Comparison of ENCODE assay signal across 15 cellular contexts in the genomic region with DNA sequence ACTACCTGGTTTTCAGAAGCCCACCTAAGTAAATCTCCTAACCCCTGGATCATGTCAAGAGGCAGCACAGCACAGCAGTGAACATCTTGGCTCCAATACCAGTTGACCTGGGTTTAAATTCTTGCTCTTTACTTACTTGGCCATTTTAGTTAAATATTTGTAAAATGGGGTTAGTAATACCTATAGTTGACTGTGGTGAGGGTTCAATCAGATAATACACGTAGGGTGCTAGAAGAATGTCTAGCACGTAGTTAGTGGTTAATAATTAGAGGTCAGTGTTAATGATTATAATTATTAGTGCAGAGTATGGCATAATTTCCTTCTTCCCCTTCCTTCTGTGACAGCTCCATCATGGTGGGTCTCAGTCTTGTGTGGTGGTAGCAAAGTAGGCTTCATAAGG.
"Had no signal": no experiment of that assay in that cellular context is flagged by ENCODE, and none has a peak within 500 bp of the region (broad histone marks: within the 10 kb centered on the region; RNA-seq: fewer than 3 reads in every experiment).

No MANE protein-coding gene starts in this region.

- FAIRE-seq: kidney had no signal

- DNase-seq: activated CD4-positive, alpha-beta memory T cell treated with anti-CD3 and anti-CD28 coated beads for 36 hours; activated CD4-positive, alpha-beta T cell treated with anti-CD3 and anti-CD28 coated beads for 48 hours; activated gamma-delta T cell; activated naive CD4-positive, alpha-beta T cell treated with anti-CD3 and anti-CD28 coated beads, Interleukin-2, amount 50 U/mL, for 16 hours; activated naive CD8-positive, alpha-beta T cell treated with anti-CD3 and anti-CD28 coated beads, Interleukin-2, amount 50 U/mL, for 24 hours; heart right ventricle; kidney; lower lobe of right lung; naive B cell; posterior cingulate gyrus; stimulated activated CD4-positive, alpha-beta T cell treated with anti-CD3 and anti-CD28 coated beads, Interleukin-15, amount 100 ng/mL, for 24 hours; stomach had no signal

- ATAC-seq: activated naive CD8-positive, alpha-beta T cell treated with anti-CD3 and anti-CD28 coated beads, Interleukin-2, amount 50 U/mL, for 24 hours; heart right ventricle; left lobe of liver; lower lobe of right lung; sciatic nerve; stimulated activated memory B cell treated with anti-CD40 and anti-IgM and Interleukin-4, amounts not matched to agents 10 μg/mL and 1 μg/mL and 100 μg/mL, for 72 hours had no signal
